ENCODE assay signal across 8 cellular contexts in the genomic region with DNA sequence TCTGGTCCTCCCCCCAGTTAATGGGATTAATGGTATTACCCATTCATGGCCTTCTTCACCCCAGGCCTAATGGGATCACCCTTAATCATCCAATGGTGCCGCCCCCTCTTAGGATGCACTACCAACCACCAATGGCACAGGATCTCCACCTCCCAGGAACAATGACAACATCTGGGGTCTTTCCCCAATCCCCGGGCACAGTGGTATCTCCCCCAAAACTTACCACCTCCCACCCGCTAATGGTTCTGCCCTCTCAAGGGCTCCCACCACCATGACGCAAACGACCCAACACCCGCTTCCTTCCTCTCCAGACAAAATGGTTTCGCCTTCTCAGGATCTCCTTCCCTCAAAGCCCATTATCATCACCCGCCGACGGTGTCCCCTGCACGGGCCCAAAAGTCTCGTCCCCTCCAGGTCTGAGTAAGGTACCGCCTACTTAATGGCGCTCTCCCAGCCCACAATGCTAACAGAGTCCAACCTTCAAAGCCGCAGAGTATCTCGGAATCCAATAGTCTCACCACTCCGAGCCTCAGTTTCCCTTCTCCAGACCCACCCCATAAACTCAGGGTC. TPM values are rescaled to one million over a fixed set of nuclear protein-coding genes. Genes with fewer than 3 reads are reported as not detected.
DNase-seq lines count a peak whose midpoint lies in the region; ATAC-seq and TF ChIP-seq lines count a peak whose summit lies in the region.

No MANE protein-coding gene starts in this region.

- H2AFZ ChIP-seq in SU-DHL-6 (ENCODE audit: low read depth, low read length, severe bottlenecking): peak overlapping the region; percentile 94
- peak overlapping the region; percentile 80 for H2AFZ ChIP-seq in hepatocyte

- DNase-seq in CD8-positive, alpha-beta T cell: peak in 6 of 7 experiments; percentile 8 to 84 (median 36)
- DNase-seq in HT1080 (ENCODE audit: low read depth): peak; percentile 9
- DNase-seq in astrocyte of the hippocampus (ENCODE audit: low read depth, low spot score): peak; percentile 42
- peak; percentile 20 for DNase-seq in hepatocyte (ENCODE audit: low spot score)
- DNase-seq in GM19238 (ENCODE audit: insufficient read length, low spot score): no peak

- no peak for TF ChIP-seq CTCF in CD8-positive, alpha-beta T cell (IDR thresholded peaks at IDR 0.05)
- TF ChIP-seq CTCF in SU-DHL-6 (IDR thresholded peaks at IDR 0.05; ENCODE audit: insufficient read depth, low read length, poor library complexity, severe bottlenecking) (no peak), hepatocyte (IDR thresholded peaks at IDR 0.05; ENCODE audit: poor library complexity) (no peak)

- H4K20me1 ChIP-seq in SU-DHL-6 (ENCODE audit: low read depth, low read length) (no peaks in the 10 kb centered on the region), hepatocyte (ENCODE audit: insufficient read depth, poor library complexity, severe bottlenecking) (no peaks in the 10 kb centered on the region)

- peaks cover 16% of the 10 kb centered on the region for H3K4me1 ChIP-seq in CD8-positive, alpha-beta T cell (ENCODE audit: insufficient read depth, low read length)
- H3K4me1 ChIP-seq in hepatocyte (ENCODE audit: insufficient read depth) (no peaks in the 10 kb centered on the region), skeletal muscle tissue (ENCODE audit: control insufficient read depth in 3 of 3, insufficient read depth in 3 of 3, low read length in 3 of 3) (peaks cover 2 to 4% (median 3%) of the 10 kb centered on the region in 3 donors)

- H3K4me2 ChIP-seq in SU-DHL-6 (ENCODE audit: low read depth, low read length, poor library complexity, severe bottlenecking) (peak overlapping the region; percentile 75), hepatocyte (peak overlapping the region; percentile 72)

- peaks cover 32% of the 10 kb centered on the region for H3K4me1 Mint-ChIP-seq in CD8-positive, alpha-beta T cell (ENCODE audit: low read depth)

- H3K9ac ChIP-seq in SU-DHL-6 (ENCODE audit: low read length): peak overlapping the region; percentile 91
- peak overlapping the region; percentile 82 to 89 (median 86) for H3K9ac ChIP-seq in skeletal muscle tissue (ENCODE audit: low read depth in 1 of 3, low read length in 3 of 3)

- intact Hi-C loops in CD8-positive, alpha-beta T cell (cut with DNase I, micrococcal nuclease): loop anchor here (1.0 to 5.0 kb wide), 7 partner anchors 42 to 1769 kb away; partner anchors contain the start of genes TFE3 (in 2 of the 2), OTUD5 (in 1 of the 2), PRAF2 (in 1 of the 2) and USP11 (in 1 of the 2)

- peak overlapping the region; percentile 87 for H3K4me3 ChIP-seq in CD8-positive, alpha-beta T cell (ENCODE audit: low read depth, low read length)
- H3K4me3 ChIP-seq in SU-DHL-6 (ENCODE audit: insufficient read depth, low read length, poor library complexity, severe bottlenecking): peak overlapping the region; percentile 96
- H3K4me3 ChIP-seq in hepatocyte: peak overlapping the region; percentile 48
- H3K4me3 ChIP-seq in skeletal muscle tissue (ENCODE audit: low read length in 3 of 3): peak overlapping the region; percentile 87 to 91 (median 91)

- H3K36me3 Mint-ChIP-seq in CD8-positive, alpha-beta T cell: peaks cover 35% of the 10 kb centered on the region

- peak; percentile 63 for ATAC-seq in CD8-positive, alpha-beta T cell
- peak; percentile 34 for ATAC-seq in GM19467 (IDR thresholded peaks at IDR 0.05; ENCODE audit: unreplicated experiment)

- H3K9me2 ChIP-seq in SU-DHL-6 (replicated peaks; ENCODE audit: insufficient read depth, low read length) (no peaks in the 10 kb centered on the region), hepatocyte (replicated peaks; ENCODE audit: insufficient read depth) (no peaks in the 10 kb centered on the region)

- H3K36me3 ChIP-seq in CD8-positive, alpha-beta T cell (ENCODE audit: insufficient read depth, low read length): peaks cover 7% of the 10 kb centered on the region
- no peaks in the 10 kb centered on the region for H3K36me3 ChIP-seq in SU-DHL-6 (ENCODE audit: low read length)
- no peaks in the 10 kb centered on the region for H3K36me3 ChIP-seq in hepatocyte (replicated peaks; ENCODE audit: insufficient read depth, low read depth)
- H3K36me3 ChIP-seq in skeletal muscle tissue (ENCODE audit: control insufficient read depth in 3 of 3, insufficient read depth in 3 of 3, low read length in 3 of 3): peaks cover 0 to 13% (median 12%) of the 10 kb centered on the region in 3 donors

- no peaks in the 10 kb centered on the region for H3K9me3 Mint-ChIP-seq in CD8-positive, alpha-beta T cell

- H3K27ac ChIP-seq in CD8-positive, alpha-beta T cell (ENCODE audit: low read depth, low read length): peak overlapping the region; percentile 96
- peak overlapping the region; percentile 82 for H3K27ac ChIP-seq in SU-DHL-6 (ENCODE audit: low read depth, low read length)
- peak overlapping the region; percentile 79 for H3K27ac ChIP-seq in hepatocyte
- peak overlapping the region; percentile 86 for H3K27ac ChIP-seq in skeletal muscle tissue (ENCODE audit: low read depth, low read length)

- no peaks in the 10 kb centered on the region for H3K27me3 Mint-ChIP-seq in CD8-positive, alpha-beta T cell (ENCODE audit: low read depth)

- CTCF ChIA-PET in CD8-positive, alpha-beta T cell (lab: Charles Lee): no interaction called here

- H3K9me3 ChIP-seq in CD8-positive, alpha-beta T cell (ENCODE audit: low read length): no peaks in the 10 kb centered on the region
- H3K9me3 ChIP-seq in SU-DHL-6 (ENCODE audit: insufficient read depth, low read length): no peaks in the 10 kb centered on the region
- H3K9me3 ChIP-seq in hepatocyte (ENCODE audit: low read depth): no peaks in the 10 kb centered on the region
- no peaks in the 10 kb centered on the region for H3K9me3 ChIP-seq in skeletal muscle tissue (ENCODE audit: control insufficient read depth in 3 of 3, low read length in 3 of 3)

- peaks cover 8% of the 10 kb centered on the region; the same call in 1 of the 2 replicates for H3K79me2 ChIP-seq in SU-DHL-6 (ENCODE audit: insufficient read depth, low read length)
- H3K79me2 ChIP-seq in hepatocyte: peaks cover 14% of the 10 kb centered on the region

- peak overlapping the region; percentile 99 for H3K27ac Mint-ChIP-seq in CD8-positive, alpha-beta T cell

- POLR2A ChIA-PET in CD8-positive, alpha-beta T cell (lab: Charles Lee): interaction anchor here (1.0 to 1.8 kb wide), 6 partner anchors 11 to 308 kb away, joined by 3 to 9 read pairs (median 4); partner anchors contain the start of genes HDAC6, OTUD5 and TFE3

- peaks cover 6% of the 10 kb centered on the region; the same call in 1 of the 2 replicates for H3F3A ChIP-seq in SU-DHL-6 (ENCODE audit: insufficient read depth)

- H3K27me3 ChIP-seq in CD8-positive, alpha-beta T cell (ENCODE audit: insufficient read depth, low read length): no peaks in the 10 kb centered on the region
- H3K27me3 ChIP-seq in SU-DHL-6 (ENCODE audit: low read length): no peaks in the 10 kb centered on the region
- H3K27me3 ChIP-seq in hepatocyte: no peaks in the 10 kb centered on the region
- peaks cover 0 to 3% (median 0%) of the 10 kb centered on the region in 3 donors for H3K27me3 ChIP-seq in skeletal muscle tissue (ENCODE audit: control insufficient read depth in 3 of 3, insufficient read depth in 3 of 3, low read length in 3 of 3)

- H3K4me3 Mint-ChIP-seq in CD8-positive, alpha-beta T cell: peak overlapping the region; percentile 98

- WGBS in hepatocyte (ENCODE audit: low lambda C conversion rate, missing lambda C conversion rate): 54% methylated on average over 17 of the region's 17 CpGs

RNA-seq across cellular contexts. Expression of gene GRIPAP1, which starts 0.5 kb away (rescaled TPM):
- total RNA-seq in CD8-positive, alpha-beta T cell: 100 to 1,000 TPM; 102 to 114 TPM
- total RNA-seq in HT1080 (2014; rRNA removed; shearing (Covaris generic)): 11.9 and 13.9 TPM in 2 replicates
- 12.0 and 14.3 TPM in 2 replicates for polyA plus RNA-seq in HT1080 (2015; cell fraction: cytosol; rRNA removed)
- 43.5 and 52.1 TPM in 2 replicates for polyA plus RNA-seq in HT1080 (2015; cell fraction: nucleus; rRNA removed)
- total RNA-seq in hepatocyte (17.8 and 20.2 TPM in 2 replicates), skeletal muscle tissue (10.4 TPM)
- 30.6 and 31.4 TPM in 2 replicates for polyA plus RNA-seq in hepatocyte

RNA-seq across cellular contexts. Expression of gene KCND1, which starts 30.0 kb away (rescaled TPM):
- total RNA-seq in CD8-positive, alpha-beta T cell: 1 to 10 TPM; 1.2 to 3.0 TPM
- total RNA-seq in HT1080 (2014; rRNA removed; shearing (Covaris generic)): 0.23 and 0.42 TPM in 2 replicates
- polyA plus RNA-seq in HT1080 (2015; cell fraction: cytosol; rRNA removed): 0.47 and 0.66 TPM in 2 replicates
- 1.7 and 1.9 TPM in 2 replicates for polyA plus RNA-seq in HT1080 (2015; cell fraction: nucleus; rRNA removed)
- total RNA-seq in hepatocyte (0.64 and 0.87 TPM in 2 replicates), skeletal muscle tissue (0.52 TPM)
- polyA plus RNA-seq in hepatocyte: 2.0 and 3.2 TPM in 2 replicates

RNA-seq across cellular contexts. Expression of gene TFE3, which starts 41.6 kb away (rescaled TPM):
- 10 to 100 TPM; 35.7 to 39.7 TPM for total RNA-seq in CD8-positive, alpha-beta T cell
- total RNA-seq in HT1080 (2014; rRNA removed; shearing (Covaris generic)): 52.6 and 65.8 TPM in 2 replicates
- 52.5 and 65.3 TPM in 2 replicates for polyA plus RNA-seq in HT1080 (2015; cell fraction: cytosol; rRNA removed)
- polyA plus RNA-seq in HT1080 (2015; cell fraction: nucleus; rRNA removed): 45.4 and 52.9 TPM in 2 replicates
- 37.0 and 38.3 TPM in 2 replicates for total RNA-seq in hepatocyte
- polyA plus RNA-seq in hepatocyte: 59.8 and 80.0 TPM in 2 replicates
- 8.4 TPM for total RNA-seq in skeletal muscle tissue

RNA-seq across cellular contexts. Expression of gene OTUD5, which starts 44.2 kb away (rescaled TPM):
- 100 to 1,000 TPM; 109 to 113 TPM for total RNA-seq in CD8-positive, alpha-beta T cell
- 30.0 and 31.7 TPM in 2 replicates for total RNA-seq in HT1080 (2014; rRNA removed; shearing (Covaris generic))
- 43.1 and 47.8 TPM in 2 replicates for polyA plus RNA-seq in HT1080 (2015; cell fraction: cytosol; rRNA removed)
- polyA plus RNA-seq in HT1080 (2015; cell fraction: nucleus; rRNA removed): 92.3 and 101 TPM in 2 replicates
- total RNA-seq in hepatocyte (27.7 and 32.5 TPM in 2 replicates), skeletal muscle tissue (16.2 TPM)
- 49.9 and 51.2 TPM in 2 replicates for polyA plus RNA-seq in hepatocyte

RNA-seq across cellular contexts. Expression of gene CCDC120, which starts 57.2 kb away (rescaled TPM):
- total RNA-seq in CD8-positive, alpha-beta T cell: 10 to 100 TPM; 13.0 to 18.0 TPM
- 0.14 TPM in 1 of 2 replicates, not detected in the other for total RNA-seq in HT1080 (2014; rRNA removed; shearing (Covaris generic))
- 0.22 and 0.32 TPM in 2 replicates for polyA plus RNA-seq in HT1080 (2015; cell fraction: cytosol; rRNA removed)
- 0.49 and 0.65 TPM in 2 replicates for polyA plus RNA-seq in HT1080 (2015; cell fraction: nucleus; rRNA removed)
- 5.1 and 7.0 TPM in 2 replicates for total RNA-seq in hepatocyte
- polyA plus RNA-seq in hepatocyte: 19.1 and 19.3 TPM in 2 replicates
- total RNA-seq in skeletal muscle tissue: 0.52 TPM
